ENCODE assay signal across 7 cellular contexts in the genomic region with DNA sequence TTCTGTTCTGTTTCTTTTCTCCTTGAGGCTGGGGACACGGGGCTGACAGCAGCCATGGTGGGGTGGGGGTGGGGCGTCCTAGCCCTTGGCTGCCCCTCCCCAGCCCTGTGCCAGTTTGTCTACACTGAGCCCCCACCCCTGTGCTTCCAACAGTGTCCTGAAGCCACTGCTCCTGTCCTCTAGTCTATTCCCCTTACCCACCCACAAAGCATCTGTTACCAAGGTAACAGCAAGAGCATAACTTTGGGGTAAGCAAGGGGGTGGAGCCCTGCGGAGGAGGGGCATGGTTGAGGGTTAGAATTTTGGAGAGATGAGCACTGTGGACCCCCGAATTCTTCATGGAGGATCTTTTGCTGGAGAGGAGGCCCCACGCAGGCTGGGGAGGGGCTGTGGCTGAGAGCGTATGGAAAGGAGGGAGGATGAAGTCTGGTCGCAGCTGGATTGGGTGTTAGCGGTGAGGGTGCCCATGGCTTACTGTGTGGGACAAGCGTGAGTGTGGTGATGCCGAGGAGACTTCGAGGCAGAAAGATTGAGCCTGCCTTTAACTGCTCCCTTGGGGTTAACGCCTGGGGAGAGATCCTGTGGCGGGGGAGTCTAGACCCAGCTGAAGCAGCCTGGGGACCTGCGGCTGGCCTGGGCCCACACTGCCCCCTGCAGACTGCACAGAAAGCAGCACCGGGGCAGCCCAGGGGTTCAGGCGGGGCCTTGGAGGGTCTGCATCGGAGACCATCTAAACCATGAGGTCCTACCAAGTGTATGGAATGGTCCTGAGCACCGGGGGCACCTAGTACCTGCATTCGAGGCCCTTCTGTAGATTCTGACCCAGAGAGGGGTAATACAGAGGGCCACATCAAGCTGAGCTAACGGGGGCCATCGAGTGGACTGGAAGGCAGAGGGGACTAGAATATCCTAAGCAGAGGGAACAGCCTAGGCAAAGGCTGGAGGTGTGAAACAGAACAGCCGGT. TPM values are rescaled to one million over a fixed set of nuclear protein-coding genes. Genes with fewer than 3 reads are reported as not detected.
DNase-seq lines count a peak whose midpoint lies in the region; ATAC-seq, FAIRE-seq and TF ChIP-seq lines count a peak whose summit lies in the region.

No MANE protein-coding gene starts in this region.

- TF ChIP-seq POLR2A in GM12891 (IDR thresholded peaks at IDR 0.05; ENCODE audit: low read depth, low read length) (no peak), esophagus squamous epithelium (IDR thresholded peaks at IDR 0.05) (no peak)

- H3K36me3 ChIP-seq in esophagus squamous epithelium (no peaks in the 10 kb centered on the region), neuron (ENCODE audit: insufficient read depth, low read length) (no peaks in the 10 kb centered on the region)

- intact Hi-C loops in esophagus squamous epithelium (cut with DNase I) = no loop called here

- H3K4me1 ChIP-seq in esophagus squamous epithelium = peaks cover 4 to 30% (median 6%) of the 10 kb centered on the region in 3 donors
- peaks cover 23% of the 10 kb centered on the region for H3K4me1 ChIP-seq in neuron (ENCODE audit: insufficient read depth, low read length)

- ATAC-seq in GM18858 (IDR thresholded peaks at IDR 0.05; ENCODE audit: unreplicated experiment) = no peak

- H3K27ac ChIP-seq in esophagus squamous epithelium = no peak overlapping the region

- WGBS in esophagus squamous epithelium, 2 donors = 6 to 12% methylated on average over 17 to 18 of the region's 22 CpGs

- FAIRE-seq in GM12891 (lab: Jason Lieb, UNC) = peak; percentile 23

- peak; percentile 77 for DNase-seq in GM12891 (ENCODE audit: insufficient read length, low spot score)
- peak; percentile 20 for DNase-seq in NCI-H345 treated with DMSO at 0.1 percent for 48 hours (lab: John Stamatoyannopoulos, UW; ENCODE audit: unreplicated experiment)
- peak; percentile 84 for DNase-seq in activated CD8-positive, alpha-beta memory T cell treated with anti-CD3 and anti-CD28 coated beads, Interleukin-2, amount 50 U/mL, for 48 hours
- DNase-seq in esophagus squamous epithelium (lab: John Stamatoyannopoulos, UW) = no peak
- no peak for DNase-seq in A172 (ENCODE audit: low spot score)

- no peak overlapping the region for H3K4me3 ChIP-seq in esophagus squamous epithelium
- H3K4me3 ChIP-seq in neuron (ENCODE audit: low read length) = peak overlapping the region; percentile 8

- H3K9me3 ChIP-seq in esophagus squamous epithelium = no peaks in the 10 kb centered on the region
- H3K9me3 ChIP-seq in neuron (ENCODE audit: low read length) = no peaks in the 10 kb centered on the region

- H3K27me3 ChIP-seq in esophagus squamous epithelium (peaks cover 0 to 91% (median 6%) of the 10 kb centered on the region in 4 donors), neuron (ENCODE audit: insufficient read depth, low read length) (peaks cover 15% of the 10 kb centered on the region)

- peak; percentile 39 to 71 (median 61) for TF ChIP-seq CTCF in esophagus squamous epithelium (IDR thresholded peaks at IDR 0.05)

- H2AFZ ChIP-seq in neuron (ENCODE audit: low read depth, low read length) = peak overlapping the region; percentile 21

TF ChIP-seq in GM12891, 5 proteins besides CTCF, POLR2A, EP300 and RAD21:
- TF ChIP-seq PAX5 (IDR thresholded peaks at IDR 0.05; ENCODE audit: insufficient read depth, low read length, severe bottlenecking) = no peak
- no peak for TF ChIP-seq POU2F2 (IDR thresholded peaks at IDR 0.05; ENCODE audit: low read depth, low read length)
- no peak for TF ChIP-seq SPI1 (IDR thresholded peaks at IDR 0.05; ENCODE audit: low read depth, low read length)
- TF ChIP-seq POLR2AphosphoS5 (IDR thresholded peaks at IDR 0.05; ENCODE audit: low read depth, low read length) = no peak
- TF ChIP-seq TAF1 (IDR thresholded peaks at IDR 0.05; ENCODE audit: low read depth, low read length) = no peak

RNA-seq across cellular contexts. Expression of a gene that starts 6.1 kb away (rescaled TPM):
- polyA plus RNA-seq in GM12891 (2012; ENCODE audit: low read depth, missing spikeins) = not detected
- under 1 TPM in 2 of 4 donors, not detected in 2; 0.18 to 0.19 TPM for total RNA-seq in esophagus squamous epithelium
- 0.12 TPM in 1 of 2 replicates, not detected in the other for total RNA-seq in A172 (2014; rRNA removed; shearing (Covaris generic))

RNA-seq across cellular contexts. Expression of a gene that starts 31.8 kb away (rescaled TPM):
- 3,934 TPM for polyA plus RNA-seq in GM12891 (2012; ENCODE audit: low read depth, missing spikeins)
- 1,000 to 10,000 TPM; 1,949 to 3,028 (median 2,392) TPM for total RNA-seq in esophagus squamous epithelium
- 2,332 and 2,918 TPM in 2 replicates for total RNA-seq in A172 (2014; rRNA removed; shearing (Covaris generic))

RNA-seq across cellular contexts. Expression of a gene that starts 34.4 kb away (rescaled TPM):
- 2.3 TPM for polyA plus RNA-seq in GM12891 (2012; ENCODE audit: low read depth, missing spikeins)
- 1 to 10 TPM in 2 of 4 donors, under 1 TPM in 2; 0.53 to 3.6 (median 0.99) TPM for total RNA-seq in esophagus squamous epithelium
- total RNA-seq in A172 (2014; rRNA removed; shearing (Covaris generic)) = 4.0 and 4.5 TPM in 2 replicates

Comparison
In these comparisons a context has a peak if more than half of its experiments do, and no peak if none do; other contexts are left out.
1. DNase-seq: peak in GM12891 (single experiment), NCI-H345 treated with DMSO at 0.1 percent for 48 hours (single experiment) and activated CD8-positive, alpha-beta memory T cell treated with anti-CD3 and anti-CD28 coated beads, Interleukin-2, amount 50 U/mL, for 48 hours (single experiment); none in esophagus squamous epithelium (single experiment) and A172 (single experiment).